Comparison of ENCODE assay signal across 1 cellular context in genomic region chr19:29858000-29858596, GRCh38.
TF ChIP-seq lines count a peak whose summit lies in the region.

No MANE protein-coding gene starts in this region.

TF ChIP-seq in HEK293, 187 proteins besides CTCF, POLR2A, EP300 and RAD21 (continued from another document):
- TF ChIP-seq ZNF26 (tag by site-specific recombination; IDR thresholded peaks at IDR 0.05) (no peak), TCF7L2 (IDR thresholded peaks at IDR 0.05; ENCODE audit: borderline replicate concordance, low read depth, low read length) (no peak), ZSCAN16 (tag by site-specific recombination; IDR thresholded peaks at IDR 0.05) (no peak), ZNF76 (tag by site-specific recombination; IDR thresholded peaks at IDR 0.05; ENCODE audit: borderline replicate concordance, low read depth) (no peak), ZBTB10 (tag by site-specific recombination; IDR thresholded peaks at IDR 0.05) (peak; percentile 88), PATZ1 (tag by site-specific recombination; IDR thresholded peaks at IDR 0.05) (peak; percentile 95), ZNF404 (tag by site-specific recombination; IDR thresholded peaks at IDR 0.05) (no peak), KLF16 (tag by site-specific recombination; IDR thresholded peaks at IDR 0.05) (peak; percentile 64; the same call in 1 of the 2 replicates), GLIS1 (tag by site-specific recombination; IDR thresholded peaks at IDR 0.05) (peak; percentile 82), ZNF580 (tag by site-specific recombination; IDR thresholded peaks at IDR 0.05) (no peak), EGR2 (tag by site-specific recombination; IDR thresholded peaks at IDR 0.05; ENCODE audit: low read depth) (peak; percentile 6; the same call in 1 of the 2 replicates), IKZF3 (tag by site-specific recombination; IDR thresholded peaks at IDR 0.05) (peak; percentile 80), ZNF600 (tag by site-specific recombination; IDR thresholded peaks at IDR 0.05) (0 out of 2 replicates have a peak, but pooled peaks have one; percentile 9), ZSCAN23 (tag by site-specific recombination; IDR thresholded peaks at IDR 0.05) (no peak), ZNF776 (tag by site-specific recombination; IDR thresholded peaks at IDR 0.05; ENCODE audit: borderline replicate concordance) (no peak), ZNF501 (tag by site-specific recombination; IDR thresholded peaks at IDR 0.05) (no peak; the same call in 1 of the 2 replicates), ZNF2 (tag by site-specific recombination; IDR thresholded peaks at IDR 0.05) (peak; percentile 85; the same call in 1 of the 2 replicates), ZNF561 (tag by site-specific recombination; IDR thresholded peaks at IDR 0.05; ENCODE audit: borderline replicate concordance) (no peak), ZNF114 (tag by site-specific recombination; IDR thresholded peaks at IDR 0.05) (no peak), ZNF140 (tag by site-specific recombination; IDR thresholded peaks at IDR 0.05) (no peak), ZFP3 (tag by site-specific recombination; IDR thresholded peaks at IDR 0.05; ENCODE audit: low read depth) (no peak), ZNF133 (tag by site-specific recombination; IDR thresholded peaks at IDR 0.05) (no peak), ZNF654 (tag by site-specific recombination; IDR thresholded peaks at IDR 0.05; ENCODE audit: low read depth) (peak; percentile 72), GLIS2 (tag by site-specific recombination; IDR thresholded peaks at IDR 0.05) (peak; percentile 72), ZIC2 (tag by site-specific recombination; IDR thresholded peaks at IDR 0.05) (peak; percentile 44; the same call in 1 of the 2 replicates), ZNF155 (tag by site-specific recombination; IDR thresholded peaks at IDR 0.05) (no peak)
TF ChIP-seq in HEK293: peak in this region for 16.
